ENCODE assay signal across 3 cellular contexts in the genomic region with DNA sequence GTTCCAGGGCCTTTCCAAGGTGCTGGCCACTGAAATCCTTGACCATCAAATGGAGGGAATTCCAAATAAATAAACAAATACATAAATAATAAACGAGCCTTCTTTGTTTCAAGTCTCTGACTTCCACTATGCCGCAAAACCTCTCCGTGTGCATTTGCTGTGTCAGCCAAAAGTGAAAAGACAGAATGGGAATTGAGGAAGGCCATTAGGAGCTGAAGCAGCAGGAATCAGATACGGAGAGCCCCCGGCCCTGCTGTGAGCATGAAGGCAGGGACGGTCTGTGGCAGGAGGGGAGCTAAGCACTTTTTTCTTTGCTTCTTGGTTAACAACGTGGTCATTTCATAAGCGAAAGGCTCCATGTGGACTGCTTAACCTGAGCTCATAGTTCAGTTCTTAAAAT.
A peak's percentile ranks its signal among the peaks of the same experiment; 100 is the strongest.
TF ChIP-seq lines count a peak whose summit lies in the region.

No MANE protein-coding gene starts in this region.

TF ChIP-seq in A549, 52 proteins besides CTCF, POLR2A, EP300 and RAD21:
- TF ChIP-seq, protein P1, sequence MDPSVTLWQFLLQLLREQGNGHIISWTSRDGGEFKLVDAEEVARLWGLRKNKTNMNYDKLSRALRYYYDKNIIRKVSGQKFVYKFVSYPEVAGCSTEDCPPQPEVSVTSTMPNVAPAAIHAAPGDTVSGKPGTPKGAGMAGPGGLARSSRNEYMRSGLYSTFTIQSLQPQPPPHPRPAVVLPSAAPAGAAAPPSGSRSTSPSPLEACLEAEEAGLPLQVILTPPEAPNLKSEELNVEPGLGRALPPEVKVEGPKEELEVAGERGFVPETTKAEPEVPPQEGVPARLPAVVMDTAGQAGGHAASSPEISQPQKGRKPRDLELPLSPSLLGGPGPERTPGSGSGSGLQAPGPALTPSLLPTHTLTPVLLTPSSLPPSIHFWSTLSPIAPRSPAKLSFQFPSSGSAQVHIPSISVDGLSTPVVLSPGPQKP (IDR thresholded peaks at IDR 0.05; ENCODE audit: low read depth, low read length): no peak
- no peak for TF ChIP-seq FOXS1 (CRISPR knock-in tag; IDR thresholded peaks at IDR 0.05)
- TF ChIP-seq PHF8 (IDR thresholded peaks at IDR 0.05; ENCODE audit: borderline replicate concordance, low read depth): no peak
- no peak for TF ChIP-seq MYC (IDR thresholded peaks at IDR 0.05; ENCODE audit: borderline replicate concordance, low read length)
- TF ChIP-seq CHD4 (IDR thresholded peaks at IDR 0.05; ENCODE audit: borderline replicate concordance): no peak
- TF ChIP-seq, protein P2, sequence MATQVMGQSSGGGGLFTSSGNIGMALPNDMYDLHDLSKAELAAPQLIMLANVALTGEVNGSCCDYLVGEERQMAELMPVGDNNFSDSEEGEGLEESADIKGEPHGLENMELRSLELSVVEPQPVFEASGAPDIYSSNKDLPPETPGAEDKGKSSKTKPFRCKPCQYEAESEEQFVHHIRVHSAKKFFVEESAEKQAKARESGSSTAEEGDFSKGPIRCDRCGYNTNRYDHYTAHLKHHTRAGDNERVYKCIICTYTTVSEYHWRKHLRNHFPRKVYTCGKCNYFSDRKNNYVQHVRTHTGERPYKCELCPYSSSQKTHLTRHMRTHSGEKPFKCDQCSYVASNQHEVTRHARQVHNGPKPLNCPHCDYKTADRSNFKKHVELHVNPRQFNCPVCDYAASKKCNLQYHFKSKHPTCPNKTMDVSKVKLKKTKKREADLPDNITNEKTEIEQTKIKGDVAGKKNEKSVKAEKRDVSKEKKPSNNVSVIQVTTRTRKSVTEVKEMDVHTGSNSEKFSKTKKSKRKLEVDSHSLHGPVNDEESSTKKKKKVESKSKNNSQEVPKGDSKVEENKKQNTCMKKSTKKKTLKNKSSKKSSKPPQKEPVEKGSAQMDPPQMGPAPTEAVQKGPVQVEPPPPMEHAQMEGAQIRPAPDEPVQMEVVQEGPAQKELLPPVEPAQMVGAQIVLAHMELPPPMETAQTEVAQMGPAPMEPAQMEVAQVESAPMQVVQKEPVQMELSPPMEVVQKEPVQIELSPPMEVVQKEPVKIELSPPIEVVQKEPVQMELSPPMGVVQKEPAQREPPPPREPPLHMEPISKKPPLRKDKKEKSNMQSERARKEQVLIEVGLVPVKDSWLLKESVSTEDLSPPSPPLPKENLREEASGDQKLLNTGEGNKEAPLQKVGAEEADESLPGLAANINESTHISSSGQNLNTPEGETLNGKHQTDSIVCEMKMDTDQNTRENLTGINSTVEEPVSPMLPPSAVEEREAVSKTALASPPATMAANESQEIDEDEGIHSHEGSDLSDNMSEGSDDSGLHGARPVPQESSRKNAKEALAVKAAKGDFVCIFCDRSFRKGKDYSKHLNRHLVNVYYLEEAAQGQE (IDR thresholded peaks at IDR 0.05): no peak
- TF ChIP-seq MAFK (IDR thresholded peaks at IDR 0.05; ENCODE audit: partially characterized antibody): peak; percentile 60

TF ChIP-seq in IMR-90, 13 proteins besides CTCF, POLR2A, EP300 and RAD21:
- TF ChIP-seq RCOR1 (IDR thresholded peaks at IDR 0.05; ENCODE audit: insufficient replicate concordance, low read length): no peak
- TF ChIP-seq BHLHE40 (IDR thresholded peaks at IDR 0.05; ENCODE audit: low read depth, low read length): no peak
- TF ChIP-seq SMC3 (IDR thresholded peaks at IDR 0.05; ENCODE audit: low read depth, low read length): no peak
- TF ChIP-seq MAFK (IDR thresholded peaks at IDR 0.05; ENCODE audit: low read depth, low read length): peak; percentile 64

TF ChIP-seq in H1, 55 proteins besides CTCF, POLR2A, EP300 and RAD21:
- TF ChIP-seq MAFK (IDR thresholded peaks at IDR 0.05; ENCODE audit: low read depth, low read length) (peak; percentile 76; the same call in 1 of the 2 replicates), SIN3A (conservative IDR thresholded peaks at IDR 0.05 in 1 of 2, IDR thresholded peaks at IDR 0.05 in 1 of 2; ENCODE audit: low read depth in 1 of 2, low read length in 2 of 2) (no peak)
TF ChIP-seq in H1: peak in this region for 1.
